Comparison of ENCODE assay signal across 8 cellular contexts in genomic region chr22:36156515-36157419, GRCh38. TPM values are rescaled to one million over a fixed set of nuclear protein-coding genes. Genes with fewer than 3 reads are reported as not detected.
DNase-seq lines count a peak whose midpoint lies in the region; TF ChIP-seq lines count a peak whose summit lies in the region.

No MANE protein-coding gene starts in this region.

- POLR2A ChIA-PET in PC-9 (lab: Charles Lee; ENCODE audit: unreplicated experiment): interaction anchor here (0.6 to 0.8 kb wide), 3 partner anchors 23 to 432 kb away, joined by 4 to 10 read pairs (median 7); no protein-coding TSS in a partner anchor

- no peaks in the 10 kb centered on the region for H4K20me1 ChIP-seq in PC-9 (ENCODE audit: insufficient read depth)

- peak overlapping the region; percentile 94 to 100 (median 98) for H3K27ac Mint-ChIP-seq in nephron

- H3K4me3 Mint-ChIP-seq in nephron: peak overlapping the region; percentile 55 to 69 (median 69)

- no peaks in the 10 kb centered on the region for H3K79me2 ChIP-seq in PC-9 (ENCODE audit: low read depth)

- no peaks in the 10 kb centered on the region; the same call in 1 of the 2 replicates for H3F3A ChIP-seq in PC-9 (ENCODE audit: insufficient read depth, low read depth)

- H3K4me3 ChIP-seq in PC-9 (0 out of 2 replicates have a peak overlapping the region, but pooled peaks have one; percentile 1), fibroblast of pulmonary artery (replicated peaks; ENCODE audit: low read depth, low read length) (peak overlapping the region; percentile 36)

- intact Hi-C loops in PC-9 (cut with micrococcal nuclease; ENCODE audit: unreplicated experiment): no loop called here

- H3K9me3 Mint-ChIP-seq in nephron: peaks cover 3% of the 10 kb centered on the region

- peak overlapping the region; percentile 49 for H3K4me2 ChIP-seq in PC-9

- H3K36me3 Mint-ChIP-seq in nephron (ENCODE audit: low read depth): no peaks in the 10 kb centered on the region

- peaks cover 6% of the 10 kb centered on the region for H3K27me3 Mint-ChIP-seq in nephron (ENCODE audit: low read depth)

- H3K9ac ChIP-seq in ES-I3 (ENCODE audit: low read depth, low read length): peak overlapping the region; percentile 26; the same call in 1 of the 2 replicates

- CTCF ChIA-PET in PC-9 (lab: Charles Lee): interaction anchor here (0.6 to 0.7 kb wide), 3 partner anchors 12 to 846 kb away, joined by 3 to 4 read pairs (median 3); no protein-coding TSS in a partner anchor

- TF ChIP-seq CTCF in PC-9 (conservative IDR thresholded peaks at IDR 0.05): no peak
- TF ChIP-seq CTCF in fibroblast of pulmonary artery (IDR thresholded peaks at IDR 0.05; ENCODE audit: low read length, missing control alignments): no peak
- no peak for TF ChIP-seq CTCF in nephron (IDR thresholded peaks at IDR 0.05; ENCODE audit: unreplicated experiment in 3 of 3)

- H3K27ac ChIP-seq in PC-9: no peak overlapping the region

- BruUV-seq in PC-9 (replicated peaks; lab: Mats Ljungman, UMichigan): no TSS peak

- no peak overlapping the region; the same call in 1 of the 2 replicates for H2AFZ ChIP-seq in PC-9

- H3K27me3 ChIP-seq in PC-9 (ENCODE audit: insufficient read depth, low read depth): no peaks in the 10 kb centered on the region

- DNase-seq in PC-9: peak in 1 of 2 experiments; percentile 52
- DNase-seq in activated effector memory CD4-positive, alpha-beta T cell treated with Interleukin-2 at 50 U/mL for 16 hours: peak; percentile 44
- peak; percentile 94 for DNase-seq in fibroblast of pulmonary artery (ENCODE audit: low read depth)
- DNase-seq in stimulated activated naive CD4-positive, alpha-beta T cell treated with Interleukin-2 at 50 U/mL for 16 hours (lab: John Stamatoyannopoulos, UW): peak; percentile 68
- no peak for DNase-seq in NCI-H2107 treated with DMSO at 0.1 percent for 48 hours (lab: John Stamatoyannopoulos, UW; ENCODE audit: unreplicated experiment)
- no peak for DNase-seq in SK-N-DZ (ENCODE audit: low spot score)

- H3K36me3 ChIP-seq in ES-I3 (ENCODE audit: insufficient read depth, low read length): no peaks in the 10 kb centered on the region; the same call in 1 of the 2 replicates
- no peaks in the 10 kb centered on the region for H3K36me3 ChIP-seq in PC-9 (ENCODE audit: low read depth)

- no peaks in the 10 kb centered on the region for H3K9me2 ChIP-seq in PC-9 (ENCODE audit: insufficient read depth)

- no peaks in the 10 kb centered on the region for H3K9me3 ChIP-seq in ES-I3 (ENCODE audit: control insufficient read depth, insufficient read depth, low read length)
- no peaks in the 10 kb centered on the region for H3K9me3 ChIP-seq in PC-9 (ENCODE audit: insufficient read depth, low read depth)

- H3K4me1 ChIP-seq in ES-I3 (ENCODE audit: insufficient read depth, low read length) (peaks cover 16% of the 10 kb centered on the region), PC-9 (replicated peaks; ENCODE audit: insufficient read depth) (no peaks in the 10 kb centered on the region)

- peaks cover 59% of the 10 kb centered on the region for H3K4me1 Mint-ChIP-seq in nephron

RNA-seq across cellular contexts. Expression of gene APOL3, which starts 3.8 kb away (rescaled TPM):
- total RNA-seq in PC-9 (2021): 15.2 and 19.3 TPM in 2 replicates
- not detected in 2 replicates for polyA plus RNA-seq in SK-N-DZ (2014; cell fraction: cytosol; rRNA removed)
- polyA plus RNA-seq in SK-N-DZ (2014; cell fraction: nucleus; rRNA removed): 0.15 TPM in 1 of 2 replicates, not detected in the other

RNA-seq across cellular contexts. Expression of gene APOL4, which starts 44.8 kb away (rescaled TPM):
- total RNA-seq in PC-9 (2021): not detected in 2 replicates
- polyA plus RNA-seq in SK-N-DZ (2014; cell fraction: cytosol; rRNA removed): 0.24 TPM in 1 of 2 replicates, not detected in the other
- not detected in 2 replicates for polyA plus RNA-seq in SK-N-DZ (2014; cell fraction: nucleus; rRNA removed)

Comparison
In these comparisons a context has a peak if more than half of its experiments do, and no peak if none do; other contexts are left out.
1. DNase-seq: peak in activated effector memory CD4-positive, alpha-beta T cell treated with Interleukin-2 at 50 U/mL for 16 hours (single experiment), fibroblast of pulmonary artery (single experiment) and stimulated activated naive CD4-positive, alpha-beta T cell treated with Interleukin-2 at 50 U/mL for 16 hours (single experiment); none in NCI-H2107 treated with DMSO at 0.1 percent for 48 hours (single experiment) and SK-N-DZ (single experiment).